8 cellular contexts compared by ENCODE assay signal in genomic region chr14:73644531-73645247, GRCh38. TPM values are rescaled to one million over a fixed set of nuclear protein-coding genes. Genes with fewer than 3 reads are reported as not detected.
A peak's percentile ranks its signal among the peaks of the same experiment; 100 is the strongest.
DNase-seq lines count a peak whose midpoint lies in the region; ATAC-seq and TF ChIP-seq lines count a peak whose summit lies in the region.

Gene DNAL1 (plus strand): TSS chr14:73644986. CDS start chr14:73645040, 54 bp downstream.

- DNase-seq in GM10248 (ENCODE audit: extremely low spot score) = peak; percentile 99
- DNase-seq in NCI-H1092 treated with DMSO at 0.1 percent for 48 hours (lab: John Stamatoyannopoulos, UW) = peak; percentile 94
- peak; percentile 97 for DNase-seq in glutamatergic neuron
- DNase-seq in osteoblast (ENCODE audit: insufficient read length, low spot score, missing footprints) = peak; percentile 98
- DNase-seq in thoracic aorta (ENCODE audit: low spot score) = peak; percentile 72

- H3K4me3 ChIP-seq in osteoblast (ENCODE audit: insufficient read depth, low read length) = peak within 1 kb of the TSS; percentile 92
- peak within 1 kb of the TSS; percentile 85 for H3K4me3 ChIP-seq in thoracic aorta

- H3K9me3 Mint-ChIP-seq in activated naive CD8-positive, alpha-beta T cell (ENCODE audit: low read depth) = no peaks in the 10 kb centered on the region
- peaks cover 4% of the 10 kb centered on the region for H3K9me3 Mint-ChIP-seq in glutamatergic neuron (ENCODE audit: unreplicated experiment)

- H3K4me1 ChIP-seq in osteoblast (ENCODE audit: insufficient read depth, low read length) (peaks cover 18% of the 10 kb centered on the region), thoracic aorta (ENCODE audit: control insufficient read depth in 1 of 2, low read depth in 2 of 2) (peaks cover 9 to 20% of the 10 kb centered on the region in 2 donors)

- H3K27ac ChIP-seq in osteoblast (ENCODE audit: low read depth, low read length) = peak within 1 kb of the TSS; percentile 92
- H3K27ac ChIP-seq in thoracic aorta = peak within 1 kb of the TSS; percentile 79 to 91

- peaks cover 40% of the 10 kb centered on the region for H3K79me2 ChIP-seq in osteoblast (ENCODE audit: insufficient read depth, low read length)

- no peaks in the 10 kb centered on the region for H3K36me3 ChIP-seq in osteoblast (ENCODE audit: insufficient read depth, low read length)
- no peaks in the 10 kb centered on the region for H3K36me3 ChIP-seq in thoracic aorta

- POLR2A ChIA-PET in GM10248 (lab: Yijun Ruan, JAX) = no interaction called here

- no peaks in the 10 kb centered on the region for H3K36me3 Mint-ChIP-seq in activated naive CD8-positive, alpha-beta T cell
- no peaks in the 10 kb centered on the region for H3K36me3 Mint-ChIP-seq in glutamatergic neuron (ENCODE audit: unreplicated experiment)

- peaks cover 18% of the 10 kb centered on the region for H3K4me1 Mint-ChIP-seq in activated naive CD8-positive, alpha-beta T cell (ENCODE audit: low read depth)
- peaks cover 10% of the 10 kb centered on the region for H3K4me1 Mint-ChIP-seq in glutamatergic neuron (ENCODE audit: low read depth, unreplicated experiment)

- H3K27me3 Mint-ChIP-seq in activated naive CD8-positive, alpha-beta T cell = no peaks in the 10 kb centered on the region
- H3K27me3 Mint-ChIP-seq in glutamatergic neuron (ENCODE audit: unreplicated experiment) = peaks cover 4% of the 10 kb centered on the region

- peak within 1 kb of the TSS; percentile 97 for H3K4me2 ChIP-seq in osteoblast (ENCODE audit: insufficient read depth, low read length)

- ATAC-seq in HG02623 (IDR thresholded peaks at IDR 0.05; ENCODE audit: unreplicated experiment) = peak; percentile 99
- ATAC-seq in SK-N-SH treated with all-trans-retinoic acid at 6 μM for 48 hours = peak; percentile 98
- peak; percentile 95 for ATAC-seq in thoracic aorta (ENCODE audit: insufficient number of reproducible peaks, low FRiP score, low read depth)

- CTCF ChIA-PET in GM10248 (lab: Yijun Ruan, JAX) = interaction anchor here (0.7 to 5.1 kb wide), 3 partner anchors 11 to 52 kb away, joined by 3 to 23 read pairs (median 9); no protein-coding TSS in a partner anchor

- peak within 1 kb of the TSS; percentile 91 for H3K27ac Mint-ChIP-seq in activated naive CD8-positive, alpha-beta T cell
- peak within 1 kb of the TSS; percentile 98 for H3K27ac Mint-ChIP-seq in glutamatergic neuron (ENCODE audit: unreplicated experiment)

- peak within 1 kb of the TSS; percentile 99 for H3K4me3 Mint-ChIP-seq in activated naive CD8-positive, alpha-beta T cell
- H3K4me3 Mint-ChIP-seq in glutamatergic neuron (ENCODE audit: unreplicated experiment) = peak within 1 kb of the TSS; percentile 99

- H3K27me3 ChIP-seq in osteoblast (ENCODE audit: insufficient read depth, low read length) (no peaks in the 10 kb centered on the region), thoracic aorta (replicated peaks; ENCODE audit: insufficient read depth) (no peaks in the 10 kb centered on the region)

- H4K20me1 ChIP-seq in osteoblast (ENCODE audit: insufficient read depth, low read length) = no peaks in the 10 kb centered on the region

- no peaks in the 10 kb centered on the region for H3K9me3 ChIP-seq in osteoblast (ENCODE audit: low read depth, low read length)
- H3K9me3 ChIP-seq in thoracic aorta = no peaks in the 10 kb centered on the region

- H2AFZ ChIP-seq in osteoblast (ENCODE audit: low read length) = peak within 1 kb of the TSS; percentile 97

- TF ChIP-seq CTCF in GM10248 (IDR thresholded peaks at IDR 0.05; ENCODE audit: control extremely low read depth, extremely low read depth, low read depth, missing control alignments) = no peak
- no peak for TF ChIP-seq CTCF in glutamatergic neuron (IDR thresholded peaks at IDR 0.05; ENCODE audit: partially characterized antibody, unreplicated experiment)
- TF ChIP-seq CTCF in osteoblast (IDR thresholded peaks at IDR 0.05; ENCODE audit: extremely low read depth, low read depth, low read length) = no peak
- TF ChIP-seq CTCF in thoracic aorta (IDR thresholded peaks at IDR 0.05) = no peak

TF ChIP-seq in SK-N-SH treated with all-trans-retinoic acid at 6 μM for 48 hours, 23 proteins besides CTCF, POLR2A, EP300 and RAD21:
- no peak for TF ChIP-seq ZNF565 (CRISPR knock-in tag; conservative IDR thresholded peaks at IDR 0.05; ENCODE audit: low read depth)
- TF ChIP-seq BACH2 (CRISPR knock-in tag; IDR thresholded peaks at IDR 0.05; ENCODE audit: borderline replicate concordance) = no peak
- TF ChIP-seq ARNTL (CRISPR knock-in tag; IDR thresholded peaks at IDR 0.05; ENCODE audit: borderline replicate concordance, low read depth) = no peak
- TF ChIP-seq ZC3H10 (CRISPR knock-in tag; IDR thresholded peaks at IDR 0.05) = no peak
- TF ChIP-seq TSHZ2 (CRISPR knock-in tag; IDR thresholded peaks at IDR 0.05) = no peak
- peak; percentile 57; the same call in 1 of the 2 replicates for TF ChIP-seq PATZ1 (CRISPR knock-in tag; IDR thresholded peaks at IDR 0.05; ENCODE audit: borderline replicate concordance)

RNA-seq across cellular contexts. Expression of gene DNAL1, which starts in this region (rescaled TPM):
- total RNA-seq in glutamatergic neuron (ENCODE audit: unreplicated experiment) = 18.5 TPM
- 8.5 and 9.0 TPM in 2 replicates for total RNA-seq in osteoblast
- total RNA-seq in thoracic aorta = 10 to 100 TPM; 13.0 to 20.7 TPM

Comparison
In these comparisons a context has a peak if more than half of its experiments do, and no peak if none do; other contexts are left out.
1. Peak in every context shown above with its lines: DNase-seq, ATAC-seq, H3K4me3 ChIP-seq and H3K27ac ChIP-seq.